Comparison of ENCODE assay signal across 1 cellular context in the genomic region with DNA sequence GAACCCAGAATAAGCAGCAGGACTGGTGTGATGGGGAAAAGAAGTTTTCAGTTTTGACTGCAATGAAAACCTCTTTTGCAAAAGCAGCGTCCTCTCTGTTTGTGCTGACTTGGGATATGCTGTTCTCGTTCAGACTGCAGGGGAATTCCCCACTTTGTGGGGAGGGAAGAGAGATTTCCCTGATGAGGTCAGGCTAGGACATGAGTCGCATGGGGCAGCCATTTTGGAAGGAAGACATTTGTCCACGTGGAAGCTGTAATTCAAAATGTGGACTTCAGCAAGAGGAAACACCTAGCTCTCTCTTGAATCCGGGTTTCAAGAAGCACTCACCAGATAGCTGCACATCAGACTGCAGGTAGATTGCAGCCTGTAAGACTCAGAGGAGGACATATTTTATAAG.
TF ChIP-seq lines count a peak whose summit lies in the region.

No MANE protein-coding gene starts in this region.

TF ChIP-seq in HepG2, 621 proteins besides CTCF, POLR2A, EP300 and RAD21 (continued from another document):
- TF ChIP-seq, protein P1, sequence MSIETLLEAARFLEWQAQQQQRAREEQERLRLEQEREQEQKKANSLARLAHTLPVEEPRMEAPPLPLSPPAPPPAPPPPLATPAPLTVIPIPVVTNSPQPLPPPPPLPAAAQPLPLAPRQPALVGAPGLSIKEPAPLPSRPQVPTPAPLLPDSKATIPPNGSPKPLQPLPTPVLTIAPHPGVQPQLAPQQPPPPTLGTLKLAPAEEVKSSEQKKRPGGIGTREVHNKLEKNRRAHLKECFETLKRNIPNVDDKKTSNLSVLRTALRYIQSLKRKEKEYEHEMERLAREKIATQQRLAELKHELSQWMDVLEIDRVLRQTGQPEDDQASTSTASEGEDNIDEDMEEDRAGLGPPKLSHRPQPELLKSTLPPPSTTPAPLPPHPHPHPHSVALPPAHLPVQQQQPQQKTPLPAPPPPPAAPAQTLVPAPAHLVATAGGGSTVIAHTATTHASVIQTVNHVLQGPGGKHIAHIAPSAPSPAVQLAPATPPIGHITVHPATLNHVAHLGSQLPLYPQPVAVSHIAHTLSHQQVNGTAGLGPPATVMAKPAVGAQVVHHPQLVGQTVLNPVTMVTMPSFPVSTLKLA (IDR thresholded peaks at IDR 0.05), result 0 out of 2 replicates have a peak, but pooled peaks have one; percentile 31
- no peak for TF ChIP-seq RCOR2 (CRISPR knock-in tag; IDR thresholded peaks at IDR 0.05)
- no peak for TF ChIP-seq ZNF292 (CRISPR knock-in tag; IDR thresholded peaks at IDR 0.05; ENCODE audit: borderline replicate concordance, low read depth)
- TF ChIP-seq YY1 (IDR thresholded peaks at IDR 0.05; ENCODE audit: insufficient read depth, insufficient replicate concordance, low read depth, low read length), result peak; percentile 14
